Comparison of ENCODE assay signal across 31 cellular contexts in the genomic region with DNA sequence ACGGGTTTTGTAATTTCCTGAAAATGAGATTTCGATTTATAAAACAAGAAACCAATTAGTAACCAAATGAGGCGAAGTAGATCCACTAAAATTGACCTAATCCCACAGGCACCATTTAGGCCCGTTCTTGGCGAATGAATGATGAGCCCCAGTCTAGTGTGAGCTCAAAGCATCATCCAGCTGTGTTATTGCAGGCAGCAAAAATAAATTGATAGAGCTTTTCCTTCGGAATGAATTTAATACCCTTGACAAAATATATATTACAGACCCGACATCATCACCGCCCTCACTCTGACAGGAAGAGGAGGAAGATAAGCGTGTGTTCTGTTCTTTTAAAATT. TPM values are rescaled to one million over a fixed set of nuclear protein-coding genes. Genes with fewer than 3 reads are reported as not detected.
DNase-seq lines count a peak whose midpoint lies in the region; ATAC-seq, FAIRE-seq and TF ChIP-seq lines count a peak whose summit lies in the region.
"Had no signal": no experiment of that assay in that cellular context is flagged by ENCODE, and none has a peak within 500 bp of the region (broad histone marks: within the 10 kb centered on the region; RNA-seq: fewer than 3 reads in every experiment).

No MANE protein-coding gene starts in this region.

- peak overlapping the region; percentile 74 for H3K27ac Mint-ChIP-seq in T-helper 17 cell
- H3K27ac Mint-ChIP-seq: activated CD4-positive, alpha-beta memory T cell treated with anti-CD3 and anti-CD28 coated beads for 36 hours; activated T-helper 17 cell treated with anti-CD3 and anti-CD28 coated beads, Interleukin-2, amount 50 U/mL, for 72 hours; dendritic cell treated with granulocyte-macrophage colony-stimulating factor and Interleukin-4, amounts not matched to agents 40 ng/mL and 50 ng/mL, for 4 days; stimulated activated memory B cell treated with anti-CD40 and anti-IgM and Interleukin-4, amounts not matched to agents 10 μg/mL and 1 μg/mL and 100 μg/mL, for 72 hours had no signal

- WGBS in pancreas, 2 donors: 54 to 58% methylated on average over 9 of the region's 9 CpGs
- 54% methylated on average over 9 of the region's 9 CpGs for WGBS in suprapubic skin

- H3K36me3 ChIP-seq in H7 (replicated peaks; ENCODE audit: control insufficient read depth, insufficient read depth, low read length): no peaks in the 10 kb centered on the region
- H3K36me3 ChIP-seq in iPS-18a (ENCODE audit: control insufficient read depth, low read depth, low read length): no peaks in the 10 kb centered on the region
- H3K36me3 ChIP-seq in pancreas: no peaks in the 10 kb centered on the region
- no peaks in the 10 kb centered on the region for H3K36me3 ChIP-seq in suprapubic skin
- H3K36me3 ChIP-seq: BE2C, neutrophil, SJCRH30, upper lobe of right lung had no signal

- ATAC-seq in T-helper 17 cell (no peak), pancreas (no peak), GM18870 (IDR thresholded peaks at IDR 0.05; ENCODE audit: unreplicated experiment) (no peak)
- ATAC-seq: activated CD4-positive, CD25-positive, alpha-beta regulatory T cell treated with anti-CD3 and anti-CD28 coated beads, Interleukin-2, amount 50 U/mL, for 24 hours; activated T-helper 17 cell treated with anti-CD3 and anti-CD28 coated beads, Interleukin-2, amount 50 U/mL, for 72 hours; stimulated activated memory B cell treated with anti-CD40 and anti-IgM and Interleukin-4, amounts not matched to agents 10 μg/mL and 1 μg/mL and 100 μg/mL, for 72 hours; T-cell had no signal

- no peak overlapping the region for H3K9ac ChIP-seq in iPS-18a (ENCODE audit: low read length)

- H3K4me3 ChIP-seq in H7 (ENCODE audit: insufficient read depth, low read depth, low read length) (no peak overlapping the region), iPS-18a (ENCODE audit: low read length) (peak overlapping the region; percentile 49), pancreas (peak overlapping the region in 3 of 4 donors; percentile 8 to 41 (median 35)), suprapubic skin (no peak overlapping the region)
- H3K4me3 ChIP-seq: SJCRH30, skin epidermis, upper lobe of right lung had no signal

- H3K27ac ChIP-seq in iPS-18a (ENCODE audit: low read length): no peak overlapping the region
- peak overlapping the region; percentile 76 to 94 (median 86) for H3K27ac ChIP-seq in pancreas
- no peak overlapping the region for H3K27ac ChIP-seq in suprapubic skin
- H3K27ac ChIP-seq: neutrophil, SJCRH30, upper lobe of right lung had no signal

- FAIRE-seq in pancreas (lab: Jason Lieb, UNC) (no peak), RCC 7860 (lab: Jason Lieb, UNC) (no peak)
- FAIRE-seq: endometrium, frontal cortex, GM12892, TTC549 had no signal

- H3K9me3 ChIP-seq in T-helper 17 cell (ENCODE audit: control insufficient read depth, low read length, poor library complexity, severe bottlenecking): peaks cover 13% of the 10 kb centered on the region
- no peaks in the 10 kb centered on the region for H3K9me3 ChIP-seq in iPS-18a (ENCODE audit: control insufficient read depth, low read depth, low read length)
- no peaks in the 10 kb centered on the region for H3K9me3 ChIP-seq in pancreas
- no peaks in the 10 kb centered on the region for H3K9me3 ChIP-seq in suprapubic skin
- H3K9me3 ChIP-seq: neutrophil, SJCRH30, upper lobe of right lung had no signal

- no peak for TF ChIP-seq POLR2A in suprapubic skin (IDR thresholded peaks at IDR 0.05)

- H3K27me3 ChIP-seq in H7 (ENCODE audit: control insufficient read depth, insufficient read depth, low read length): peaks cover 100% of the 10 kb centered on the region
- peaks cover 100% of the 10 kb centered on the region for H3K27me3 ChIP-seq in iPS-18a (ENCODE audit: control insufficient read depth, insufficient read depth, low read length)
- H3K27me3 ChIP-seq in pancreas: peaks cover 0 to 59% (median 17%) of the 10 kb centered on the region in 4 donors
- H3K27me3 ChIP-seq in suprapubic skin: peaks cover 100% of the 10 kb centered on the region
- H3K27me3 ChIP-seq: SJCRH30 had no signal

- H3K4me1 ChIP-seq in iPS-18a (ENCODE audit: control insufficient read depth, low read depth, low read length): peaks cover 15% of the 10 kb centered on the region
- no peaks in the 10 kb centered on the region for H3K4me1 ChIP-seq in pancreas
- H3K4me1 ChIP-seq in suprapubic skin: peaks cover 24% of the 10 kb centered on the region
- H3K4me1 ChIP-seq: BE2C, SJCRH30, upper lobe of right lung had no signal

- TF ChIP-seq CTCF in pancreas (IDR thresholded peaks at IDR 0.05) (no peak), suprapubic skin (IDR thresholded peaks at IDR 0.05) (no peak)

- H3K36me3 Mint-ChIP-seq in T-helper 17 cell (ENCODE audit: low read depth): no peaks in the 10 kb centered on the region
- H3K36me3 Mint-ChIP-seq: T-cell had no signal

- no peak overlapping the region for H3K4me3 Mint-ChIP-seq in T-helper 17 cell
- H3K4me3 Mint-ChIP-seq: activated CD4-positive, alpha-beta memory T cell treated with anti-CD3 and anti-CD28 coated beads for 36 hours; activated T-helper 17 cell treated with anti-CD3 and anti-CD28 coated beads, Interleukin-2, amount 50 U/mL, for 72 hours; dendritic cell treated with granulocyte-macrophage colony-stimulating factor and Interleukin-4, amounts not matched to agents 40 ng/mL and 50 ng/mL, for 4 days; stimulated activated memory B cell treated with anti-CD40 and anti-IgM and Interleukin-4, amounts not matched to agents 10 μg/mL and 1 μg/mL and 100 μg/mL, for 72 hours; T-cell had no signal

- DNase-seq in H7 (peak; percentile 24), T-helper 17 cell (no peak), pancreas (no peak), SHP77 (lab: John Stamatoyannopoulos, UW) (no peak), suprapubic skin (ENCODE audit: low spot score in 2 of 2) (no peak), RCC 7860 (ENCODE audit: low spot score) (no peak)
- DNase-seq: activated CD4-positive, alpha-beta memory T cell treated with anti-CD3 and anti-CD28 coated beads for 36 hours; activated CD8-positive, alpha-beta memory T cell treated with anti-CD3 and anti-CD28 coated beads, Interleukin-2, amount 50 U/mL, for 48 hours; activated naive CD4-positive, alpha-beta T cell treated with anti-CD3 and anti-CD28 coated beads, Interleukin-2, amount 50 U/mL, for 16 hours; BE2C; CD8-positive, alpha-beta memory T cell; HCEC 1CT; mammary epithelial cell; NCI-H1436 treated with DMSO at 0.1 percent for 48 hours; NCI-H748 treated with DMSO at 0.1 percent for 48 hours; SJCRH30; T-cell; upper lobe of right lung had no signal

- H3K27me3 Mint-ChIP-seq in T-helper 17 cell: peaks cover 55% of the 10 kb centered on the region
- H3K27me3 Mint-ChIP-seq: brain; stimulated activated memory B cell treated with anti-CD40 and anti-IgM and Interleukin-4, amounts not matched to agents 10 μg/mL and 1 μg/mL and 100 μg/mL, for 72 hours had no signal

- TF ChIP-seq EP300 in suprapubic skin (IDR thresholded peaks at IDR 0.05): no peak

- intact Hi-C loops in pancreas (cut with DNase I): no loop called here

- peaks cover 4% of the 10 kb centered on the region for H3K4me1 Mint-ChIP-seq in T-helper 17 cell
- H3K4me1 Mint-ChIP-seq: activated T-helper 17 cell treated with anti-CD3 and anti-CD28 coated beads, Interleukin-2, amount 50 U/mL, for 72 hours had no signal

RNA-seq across cellular contexts. Expression of gene SIM1, which starts 7.9 kb away (rescaled TPM):
- 0.03 TPM in 1 of 2 replicates, not detected in the other for total RNA-seq in H7 (2014; rRNA removed; shearing (Covaris generic))
- total RNA-seq in T-helper 17 cell (not detected), pancreas (1 to 10 TPM; 3.1 to 6.0 (median 4.1) TPM), suprapubic skin (under 1 TPM; 0.18 to 0.72 (median 0.42) TPM)
- polyA plus RNA-seq in pancreas: 1 to 10 TPM; 1.5 to 4.5 TPM
- total RNA-seq: activated CD4-positive, alpha-beta memory T cell treated with anti-CD3 and anti-CD28 coated beads for 36 hours; activated T-helper 17 cell treated with anti-CD3 and anti-CD28 coated beads, Interleukin-2, amount 50 U/mL, for 72 hours; CD8-positive, alpha-beta memory T cell; frontal cortex; T-cell; upper lobe of right lung had no signal
- polyA plus RNA-seq: CD8-positive, alpha-beta memory T cell; mammary epithelial cell had no signal

Comparison
In these comparisons a context has a peak if more than half of its experiments do, and no peak if none do; other contexts are left out.
1. H3K4me3 ChIP-seq: peak in iPS-18a (single experiment) and pancreas (3 of 4); none in H7 (single experiment) and suprapubic skin (single experiment).
2. H3K27ac ChIP-seq: peak in pancreas (4 of 4); none in iPS-18a (single experiment) and suprapubic skin (single experiment).